14 cellular contexts compared by ENCODE assay signal in the genomic region with DNA sequence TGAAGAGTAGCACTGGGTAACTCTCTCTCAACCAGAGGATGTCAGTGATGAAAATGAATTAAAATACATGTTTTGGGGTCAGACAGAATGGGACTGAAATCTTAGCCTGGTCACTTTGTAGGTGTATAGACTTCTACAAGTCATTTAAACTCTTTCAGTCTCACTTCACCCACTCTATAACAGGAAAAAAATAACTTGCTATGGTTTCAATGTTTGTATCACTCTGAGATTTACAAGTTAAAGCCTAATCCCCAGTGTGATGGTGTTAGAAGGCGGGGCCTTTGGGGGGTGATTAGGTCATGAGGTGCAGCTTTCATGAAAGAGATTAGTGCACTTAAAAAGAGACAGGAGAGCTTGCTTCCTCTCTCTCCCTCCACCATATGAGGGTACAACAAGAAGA.
A peak's percentile ranks its signal among the peaks of the same experiment; 100 is the strongest.
DNase-seq lines count a peak whose midpoint lies in the region; ATAC-seq lines count a peak whose summit lies in the region.
"Had no signal": no experiment of that assay in that cellular context is flagged by ENCODE, and none has a peak within 500 bp of the region (broad histone marks: within the 10 kb centered on the region; RNA-seq: fewer than 3 reads in every experiment).

No MANE protein-coding gene starts in this region.

- ATAC-seq in HG02885 (IDR thresholded peaks at IDR 0.05; ENCODE audit: poor library complexity, unreplicated experiment) (peak; percentile 71), HG03521 (IDR thresholded peaks at IDR 0.05; ENCODE audit: unreplicated experiment) (peak; percentile 67), left colon (no peak)
- peak; percentile 14 for ATAC-seq in stimulated activated memory B cell treated with anti-CD40 and anti-IgM and Interleukin-4, amounts not matched to agents 10 μg/mL and 1 μg/mL and 100 μg/mL, for 72 hours

- peaks cover 8% of the 10 kb centered on the region for H3K4me1 Mint-ChIP-seq in stimulated activated memory B cell treated with anti-CD40 and anti-IgM and Interleukin-4, amounts not matched to agents 10 μg/mL and 1 μg/mL and 100 μg/mL, for 72 hours

- DNase-seq in NCI-H82 (lab: John Stamatoyannopoulos, UW) (peak; percentile 53), NCI-H82 treated with DMSO at 0.1 percent for 48 hours (lab: John Stamatoyannopoulos, UW; ENCODE audit: unreplicated experiment) (no peak), left colon (no peak), NCI-H345 (lab: John Stamatoyannopoulos, UW) (no peak)
- DNase-seq in activated CD8-positive, alpha-beta memory T cell treated with anti-CD3 and anti-CD28 coated beads for 24 hours, result no peak
- DNase-seq: C1 segment of cervical spinal cord, DMS 273 treated with DMSO at 0.1 percent for 48 hours, NCI-H1417 treated with DMSO at 0.1 percent for 48 hours, NCI-H2081, NCI-H69, PC-9 had no signal

- H3K27ac Mint-ChIP-seq in stimulated activated memory B cell treated with anti-CD40 and anti-IgM and Interleukin-4, amounts not matched to agents 10 μg/mL and 1 μg/mL and 100 μg/mL, for 72 hours, result no peak overlapping the region

- H3K4me3 Mint-ChIP-seq in stimulated activated memory B cell treated with anti-CD40 and anti-IgM and Interleukin-4, amounts not matched to agents 10 μg/mL and 1 μg/mL and 100 μg/mL, for 72 hours, result no peak overlapping the region

- no peaks in the 10 kb centered on the region for H3K9me3 Mint-ChIP-seq in stimulated activated memory B cell treated with anti-CD40 and anti-IgM and Interleukin-4, amounts not matched to agents 10 μg/mL and 1 μg/mL and 100 μg/mL, for 72 hours

- intact Hi-C loops in left colon (cut with DNase I, micrococcal nuclease), result no loop called here

- no peaks in the 10 kb centered on the region for H3K36me3 Mint-ChIP-seq in stimulated activated memory B cell treated with anti-CD40 and anti-IgM and Interleukin-4, amounts not matched to agents 10 μg/mL and 1 μg/mL and 100 μg/mL, for 72 hours

- peaks cover 7% of the 10 kb centered on the region for H3K27me3 Mint-ChIP-seq in stimulated activated memory B cell treated with anti-CD40 and anti-IgM and Interleukin-4, amounts not matched to agents 10 μg/mL and 1 μg/mL and 100 μg/mL, for 72 hours
